In the genomic region with DNA sequence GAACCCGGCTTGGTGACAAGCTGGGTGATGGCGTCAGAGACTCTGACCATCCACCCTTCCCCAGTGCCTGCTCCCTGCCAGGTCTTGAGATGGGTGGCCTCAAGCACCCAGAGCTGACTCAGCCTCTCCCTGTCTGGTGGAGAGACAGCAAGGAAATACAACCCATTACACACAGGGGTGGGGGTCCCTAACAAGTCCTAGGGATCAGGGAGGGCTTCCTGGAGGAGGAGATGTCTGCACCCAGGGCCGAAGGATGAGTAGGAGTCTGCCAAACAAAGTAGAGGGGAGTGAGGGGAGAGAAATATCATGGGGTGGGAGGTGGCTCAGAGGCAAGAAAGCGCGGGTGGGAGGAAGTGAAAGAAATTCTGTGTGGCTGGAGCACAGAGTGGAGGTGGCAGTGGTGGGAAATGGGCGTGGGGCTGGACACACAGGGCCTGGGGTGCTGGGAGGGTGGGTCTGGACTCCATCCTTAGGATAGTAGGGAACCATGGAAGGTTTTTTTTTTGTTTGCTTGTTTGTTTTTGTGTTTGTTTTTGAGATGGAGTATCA, we compare ENCODE assay signal across 17 cellular contexts.
"Had no signal": no experiment of that assay in that cellular context is flagged by ENCODE, and none has a peak within 500 bp of the region (broad histone marks: within the 10 kb centered on the region; RNA-seq: fewer than 3 reads in every experiment).

No MANE protein-coding gene starts in this region.

- H3K4me3 Mint-ChIP-seq: activated CD4-positive, alpha-beta T cell treated with anti-CD3 and anti-CD28 coated beads, Interleukin-2, amount 10 ng/mL, durations not matched to agents 7 days and 5 days; memory B cell; nephron progenitor cell had no signal

- FAIRE-seq: frontal cortex, kidney, pancreas had no signal

- H3K4me3 ChIP-seq: colonic mucosa, heart right ventricle, left ventricle myocardium inferior, pancreas, stomach, thoracic aorta, uterus had no signal

- H3K27me3 Mint-ChIP-seq: memory B cell had no signal

- H3K9me3 ChIP-seq: colonic mucosa, heart right ventricle, left ventricle myocardium inferior, pancreas, stomach, thoracic aorta, uterus had no signal

- H3K36me3 Mint-ChIP-seq: memory B cell had no signal

- H3K27ac ChIP-seq: colonic mucosa, heart right ventricle, left ventricle myocardium inferior, pancreas, thoracic aorta, uterus had no signal

- ATAC-seq: heart right ventricle, pancreas had no signal

- H3K36me3 ChIP-seq: colonic mucosa, left ventricle myocardium inferior, pancreas, thoracic aorta, uterus had no signal

- H3K9me3 Mint-ChIP-seq: activated CD4-positive, alpha-beta T cell treated with anti-CD3 and anti-CD28 coated beads, Interleukin-2, amount 10 ng/mL, durations not matched to agents 7 days and 5 days; memory B cell; nephron progenitor cell had no signal

- H3K27ac Mint-ChIP-seq: activated CD4-positive, alpha-beta T cell treated with anti-CD3 and anti-CD28 coated beads, Interleukin-2, amount 10 ng/mL, durations not matched to agents 7 days and 5 days; memory B cell; nephron progenitor cell had no signal

- H3K27me3 ChIP-seq: colonic mucosa, heart right ventricle, pancreas, stomach, uterus had no signal

- DNase-seq: activated CD4-positive, alpha-beta T cell treated with anti-CD3 and anti-CD28 coated beads, Interleukin-2, amount 10 ng/mL, durations not matched to agents 7 days and 5 days; activated CD4-positive, CD25-positive, alpha-beta regulatory T cell; activated naive CD4-positive, alpha-beta T cell treated with Interleukin-2 at 50 U/mL for 16 hours; colonic mucosa; effector CD4-positive, alpha-beta T cell; heart right ventricle; kidney; left ventricle myocardium inferior; nephron progenitor cell; pancreas; stimulated activated CD4-positive, alpha-beta T cell treated with anti-CD3 and anti-CD28 coated beads, Interleukin-15, amount 100 ng/mL, for 24 hours; stimulated activated CD4-positive, alpha-beta T cell treated with anti-CD3 and anti-CD28 coated beads, Interleukin-4, amount 100 ng/mL, for 24 hours; stomach; uterus had no signal

- H3K4me1 ChIP-seq: colonic mucosa had no signal
